In the genomic region with DNA sequence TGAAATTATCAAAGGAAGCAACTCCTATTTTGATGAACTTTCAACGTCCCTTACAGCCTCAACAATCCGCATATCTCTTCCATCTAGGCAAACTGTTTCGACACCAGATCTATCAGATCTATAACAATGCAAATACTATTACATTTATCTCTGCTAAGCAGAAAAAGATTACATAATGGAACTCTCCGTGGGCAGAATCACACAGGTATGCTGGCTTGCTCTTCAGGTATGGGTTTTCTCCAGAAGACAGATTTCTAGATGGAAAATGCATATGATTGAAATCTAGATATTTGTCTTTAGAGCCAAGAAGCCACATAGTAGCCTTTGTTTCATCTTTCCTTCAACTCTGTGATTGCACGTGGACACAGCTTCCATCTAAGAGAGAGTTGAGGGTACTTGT, we compare ENCODE assay signal across 23 cellular contexts.
"Had no signal": no experiment of that assay in that cellular context is flagged by ENCODE, and none has a peak within 500 bp of the region (broad histone marks: within the 10 kb centered on the region; RNA-seq: fewer than 3 reads in every experiment).

No MANE protein-coding gene starts in this region.

- H3K27ac Mint-ChIP-seq: activated B cell treated with CpG ODN at 0.5 μM for 24 hours; activated naive CD4-positive, alpha-beta T cell treated with anti-CD3 and anti-CD28 coated beads, Interleukin-2, amount 50 U/mL, for 72 hours; activated T-cell treated with anti-CD3 and anti-CD28 coated beads, Interleukin-2, amount 50 U/mL, for 72 hours; naive B cell; stimulated activated naive CD8-positive, alpha-beta T cell treated with anti-CD3 and anti-CD28 coated beads, Interleukin-15, Interleukin-2, amounts not matched to agents 100 ng/mL and 50 ng/mL, for 24 hours; T-helper 2 cell treated with Interferon-gamma antibody and Interleukin-4, amounts not matched to agents 5 μg/mL and 100 μg/mL, for 36 hours had no signal

- H3K79me2 ChIP-seq: parathyroid adenoma had no signal

- H3K27me3 ChIP-seq: dorsolateral prefrontal cortex, upper lobe of left lung, vagina had no signal

- H3K9me3 ChIP-seq: gastroesophageal sphincter, upper lobe of left lung, vagina had no signal

- H3K36me3 ChIP-seq: gastroesophageal sphincter, upper lobe of left lung, vagina had no signal

- H2AFZ ChIP-seq: parathyroid adenoma had no signal

- H3K9ac ChIP-seq: parathyroid adenoma had no signal

- H3K4me3 ChIP-seq: coronary artery, dorsolateral prefrontal cortex, gastroesophageal sphincter, upper lobe of left lung, vagina had no signal

- H3K4me1 ChIP-seq: gastroesophageal sphincter, parathyroid adenoma, upper lobe of left lung had no signal

- H3K36me3 Mint-ChIP-seq: naive B cell had no signal

- H3K27me3 Mint-ChIP-seq: stimulated activated naive CD8-positive, alpha-beta T cell treated with anti-CD3 and anti-CD28 coated beads, Interleukin-15, Interleukin-2, amounts not matched to agents 100 ng/mL and 50 ng/mL, for 24 hours had no signal

- H3K4me1 Mint-ChIP-seq: activated B cell treated with CpG ODN at 0.5 μM for 24 hours, naive B cell had no signal

- H3K27ac ChIP-seq: coronary artery, gastroesophageal sphincter, parathyroid adenoma, upper lobe of left lung, vagina had no signal

- ATAC-seq: activated naive CD4-positive, alpha-beta T cell treated with anti-CD3 and anti-CD28 coated beads, Interleukin-2, amount 50 U/mL, for 72 hours; activated T-cell treated with anti-CD3 and anti-CD28 coated beads, Interleukin-2, amount 50 U/mL, for 72 hours; gastroesophageal sphincter; left ventricle myocardium superior had no signal

- DNase-seq: activated B cell treated with CpG ODN at 0.5 μM for 24 hours; activated CD4-positive, alpha-beta T cell treated with anti-CD3 and anti-CD28 coated beads, Interleukin-2, amount 50 U/mL, for 4 hours; activated naive CD4-positive, alpha-beta T cell; activated T-cell treated with anti-CD3 and anti-CD28 coated beads for 4 hours; activated T-cell treated with anti-CD3 and anti-CD28 coated beads, Interleukin-2, amount 50 U/mL, for 72 hours; cerebellar nuclear complex; effector memory CD4-positive, alpha-beta T cell; left cardiac atrium; left ventricle myocardium superior; naive B cell; right cardiac atrium; stimulated activated CD4-positive, alpha-beta T cell treated with anti-CD3 and anti-CD28 coated beads, Interleukin-12 subunit alpha, Interleukin-12 subunit beta, amount 100 ng/mL, for 4 hours; stimulated activated CD4-positive, alpha-beta T cell treated with anti-CD3 and anti-CD28 coated beads, Interleukin-4, amount 100 ng/mL, for 1 hour; T-helper 1 cell; upper lobe of left lung had no signal

- H3K4me3 Mint-ChIP-seq: activated B cell treated with CpG ODN at 0.5 μM for 24 hours; activated T-cell treated with anti-CD3 and anti-CD28 coated beads, Interleukin-2, amount 50 U/mL, for 72 hours; naive B cell; stimulated activated naive CD8-positive, alpha-beta T cell treated with anti-CD3 and anti-CD28 coated beads, Interleukin-15, Interleukin-2, amounts not matched to agents 100 ng/mL and 50 ng/mL, for 24 hours; T-helper 2 cell treated with Interferon-gamma antibody and Interleukin-4, amounts not matched to agents 5 μg/mL and 100 μg/mL, for 36 hours had no signal

- H3K9me3 Mint-ChIP-seq: activated B cell treated with CpG ODN at 0.5 μM for 24 hours; stimulated activated naive CD8-positive, alpha-beta T cell treated with anti-CD3 and anti-CD28 coated beads, Interleukin-15, Interleukin-2, amounts not matched to agents 100 ng/mL and 50 ng/mL, for 24 hours had no signal
